In genomic region chr10:131576341-131577177, GRCh38 we compare ENCODE assay signal across 19 cellular contexts.
DNase-seq lines count a peak whose midpoint lies in the region; FAIRE-seq and TF ChIP-seq lines count a peak whose summit lies in the region.
"Had no signal": no experiment of that assay in that cellular context is flagged by ENCODE, and none has a peak within 500 bp of the region (broad histone marks: within the 10 kb centered on the region; RNA-seq: fewer than 3 reads in every experiment).

No MANE protein-coding gene starts in this region.

- H3K36me3 Mint-ChIP-seq in progenitor cell of endocrine pancreas (ENCODE audit: insufficient read depth): no peaks in the 10 kb centered on the region

- H3K27ac ChIP-seq in BLaER1 (no peak overlapping the region), Peyer's patch (no peak overlapping the region)
- H3K27ac ChIP-seq: C4-2B had no signal

- FAIRE-seq in GM12891 (lab: Jason Lieb, UNC): no peak
- FAIRE-seq: H54, HepG2 had no signal

- POLR2A ChIA-PET in HEK293T (lab: Yijun Ruan, JAX): no interaction called here

- no peak overlapping the region for H3K4me3 Mint-ChIP-seq in progenitor cell of endocrine pancreas (ENCODE audit: low read depth)
- H3K4me3 Mint-ChIP-seq: HFFc6 had no signal

- H4K20me1 ChIP-seq in BLaER1: no peaks in the 10 kb centered on the region

- DNase-seq in Peyer's patch: peak in 2 of 3 donors; percentile 13 to 22
- peak; percentile 8 to 68 for DNase-seq in lower leg skin (ENCODE audit: low spot score in 2 of 2)
- peak; percentile 6 for DNase-seq in progenitor cell of endocrine pancreas (ENCODE audit: low spot score, unreplicated experiment)
- no peak for DNase-seq in GM12891 (ENCODE audit: insufficient read length, low spot score)
- DNase-seq in HEK293T (ENCODE audit: extremely low spot score): no peak
- no peak for DNase-seq in NCI-H1105 (lab: John Stamatoyannopoulos, UW)
- DNase-seq: DMS79, HFFc6, KG1, NCI-H187, NCI-H2227 treated with DMSO at 0.1 percent for 48 hours, NCI-H510A treated with DMSO at 0.1 percent for 48 hours, NCI-H774, OCI-M1, RPMI8226 had no signal

- H3K36me3 ChIP-seq in BLaER1 (no peaks in the 10 kb centered on the region), Peyer's patch (no peaks in the 10 kb centered on the region)

- TF ChIP-seq CTCF in Peyer's patch (IDR thresholded peaks at IDR 0.05): no peak
- TF ChIP-seq CTCF in lower leg skin (IDR thresholded peaks at IDR 0.05): no peak
- TF ChIP-seq CTCF in progenitor cell of endocrine pancreas (IDR thresholded peaks at IDR 0.05; ENCODE audit: unreplicated experiment): no peak

- H3K9me3 ChIP-seq in BLaER1 (no peaks in the 10 kb centered on the region), Peyer's patch (peaks cover 0 to 3% (median 0%) of the 10 kb centered on the region in 4 donors)

- WGBS in lower leg skin, 2 donors: 82 to 83% methylated on average over 23 to 25 of the region's 25 CpGs

- H3K9me3 Mint-ChIP-seq in progenitor cell of endocrine pancreas (ENCODE audit: low read depth): no peaks in the 10 kb centered on the region

- no peak overlapping the region for H3K27ac Mint-ChIP-seq in progenitor cell of endocrine pancreas
- H3K27ac Mint-ChIP-seq: HFFc6 had no signal

- peak overlapping the region; percentile 64 for H3K4me2 ChIP-seq in BLaER1

- TF ChIP-seq POLR2A in Peyer's patch (IDR thresholded peaks at IDR 0.05) (no peak), lower leg skin (IDR thresholded peaks at IDR 0.05) (no peak), GM12891 (IDR thresholded peaks at IDR 0.05; ENCODE audit: low read depth, low read length) (no peak)

- CTCF ChIA-PET in HEK293T (lab: Yijun Ruan, JAX): no interaction called here

- H3K4me3 ChIP-seq in BLaER1 (no peak overlapping the region), Peyer's patch (no peak overlapping the region), lower leg skin (ENCODE audit: low read depth, poor library complexity, severe bottlenecking) (no peak overlapping the region)

- no peak overlapping the region for H3K9ac ChIP-seq in BLaER1

- intact Hi-C loops in lower leg skin (cut with DNase I; ENCODE audit: low total_unique reads): no loop called here

- peaks cover 67% of the 10 kb centered on the region for H3K4me1 ChIP-seq in BLaER1
- H3K4me1 ChIP-seq in Peyer's patch: no peaks in the 10 kb centered on the region

- H3K27me3 Mint-ChIP-seq in progenitor cell of endocrine pancreas: peaks cover 6% of the 10 kb centered on the region

- H3K27me3 ChIP-seq in BLaER1 (no peaks in the 10 kb centered on the region), Peyer's patch (no peaks in the 10 kb centered on the region)

- no peaks in the 10 kb centered on the region for H3K4me1 Mint-ChIP-seq in progenitor cell of endocrine pancreas (ENCODE audit: low read depth)

TF ChIP-seq in GM12891, 5 proteins besides CTCF, POLR2A, EP300 and RAD21:
- TF ChIP-seq TAF1 (IDR thresholded peaks at IDR 0.05; ENCODE audit: low read depth, low read length): no peak
- TF ChIP-seq POU2F2 (IDR thresholded peaks at IDR 0.05; ENCODE audit: low read depth, low read length): no peak
- TF ChIP-seq PAX5 (IDR thresholded peaks at IDR 0.05; ENCODE audit: insufficient read depth, low read length, severe bottlenecking): no peak
- no peak for TF ChIP-seq SPI1 (IDR thresholded peaks at IDR 0.05; ENCODE audit: low read depth, low read length)
- TF ChIP-seq POLR2AphosphoS5 (IDR thresholded peaks at IDR 0.05; ENCODE audit: low read depth, low read length): no peak

TF ChIP-seq in HEK293T, 16 proteins besides CTCF, POLR2A, EP300 and RAD21:
- no peak for TF ChIP-seq FOXA1 (IDR thresholded peaks at IDR 0.05)
- TF ChIP-seq FOXK2 (IDR thresholded peaks at IDR 0.05): no peak
- no peak for TF ChIP-seq ZNF384 (IDR thresholded peaks at IDR 0.05)
- TF ChIP-seq NFRKB (IDR thresholded peaks at IDR 0.05): no peak
- no peak for TF ChIP-seq HDGF (IDR thresholded peaks at IDR 0.05; ENCODE audit: borderline replicate concordance)
- no peak for TF ChIP-seq SP1 (IDR thresholded peaks at IDR 0.05)
- TF ChIP-seq ARNT (IDR thresholded peaks at IDR 0.05): no peak
- TF ChIP-seq PKNOX1 (IDR thresholded peaks at IDR 0.05): no peak
TF ChIP-seq in HEK293T: peak in this region for 0.

Comparison
In these comparisons a context has a peak if more than half of its experiments do, and no peak if none do; other contexts are left out.
1. DNase-seq: peak in Peyer's patch (2 of 3), lower leg skin (2 of 2) and progenitor cell of endocrine pancreas (single experiment); none in GM12891 (single experiment), HEK293T (single experiment) and NCI-H1105 (single experiment).